Comparison of ENCODE assay signal across 8 cellular contexts in the genomic region with DNA sequence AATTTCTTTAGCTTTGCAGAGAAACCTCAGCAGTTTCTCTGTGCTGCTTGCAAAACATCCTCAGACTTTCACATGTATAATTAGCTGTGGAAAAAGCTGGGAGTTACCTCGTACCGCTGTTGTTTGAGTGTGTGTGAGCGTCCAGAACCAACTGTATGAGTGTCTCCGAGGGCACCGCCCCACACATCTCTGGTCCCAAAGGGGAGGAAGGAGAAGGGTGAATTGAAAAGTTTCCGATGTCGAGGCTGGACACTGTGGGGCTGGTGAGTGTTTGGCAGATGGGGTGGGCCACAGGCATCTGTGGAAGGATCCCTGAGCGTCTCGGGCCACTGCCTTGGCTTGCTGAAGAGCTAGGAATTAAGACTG. TPM values are rescaled to one million over a fixed set of nuclear protein-coding genes. Genes with fewer than 3 reads are reported as not detected.
A peak's percentile ranks its signal among the peaks of the same experiment; 100 is the strongest.
DNase-seq lines count a peak whose midpoint lies in the region; ATAC-seq and TF ChIP-seq lines count a peak whose summit lies in the region.

No MANE protein-coding gene starts in this region.

- H3K9me3 ChIP-seq in MM.1S (replicated peaks; ENCODE audit: insufficient read depth, low read length) (no peaks in the 10 kb centered on the region), hepatocyte (ENCODE audit: low read depth) (no peaks in the 10 kb centered on the region)

- peaks cover 70% of the 10 kb centered on the region for H3K4me1 Mint-ChIP-seq in activated naive CD8-positive, alpha-beta T cell treated with anti-CD3 and anti-CD28 coated beads, Interleukin-2, amount 50 U/mL, for 24 hours

- peaks cover 30% of the 10 kb centered on the region for H3K4me1 ChIP-seq in MM.1S (ENCODE audit: low read length)
- H3K4me1 ChIP-seq in hepatocyte (ENCODE audit: insufficient read depth): peaks cover 40% of the 10 kb centered on the region

- H3K9me2 ChIP-seq in MM.1S (replicated peaks; ENCODE audit: insufficient read depth, low read length) (no peaks in the 10 kb centered on the region), hepatocyte (replicated peaks; ENCODE audit: insufficient read depth) (no peaks in the 10 kb centered on the region)

- H3K9me3 Mint-ChIP-seq in activated naive CD8-positive, alpha-beta T cell treated with anti-CD3 and anti-CD28 coated beads, Interleukin-2, amount 50 U/mL, for 24 hours: no peaks in the 10 kb centered on the region

- no peaks in the 10 kb centered on the region for H4K20me1 ChIP-seq in MM.1S (ENCODE audit: insufficient read depth, low read length)
- H4K20me1 ChIP-seq in hepatocyte (ENCODE audit: insufficient read depth, poor library complexity, severe bottlenecking): peaks cover 14% of the 10 kb centered on the region

- H3K27me3 ChIP-seq in MM.1S (replicated peaks; ENCODE audit: insufficient read depth, low read length): no peaks in the 10 kb centered on the region
- H3K27me3 ChIP-seq in hepatocyte: no peaks in the 10 kb centered on the region

- H3K36me3 Mint-ChIP-seq in activated naive CD8-positive, alpha-beta T cell treated with anti-CD3 and anti-CD28 coated beads, Interleukin-2, amount 50 U/mL, for 24 hours (ENCODE audit: low read depth): peaks cover 9% of the 10 kb centered on the region

- H3K9ac ChIP-seq in MM.1S (ENCODE audit: low read length): peak overlapping the region; percentile 56; the same call in 1 of the 2 replicates

- TF ChIP-seq CTCF in MM.1S (IDR thresholded peaks at IDR 0.05; ENCODE audit: low read length) (no peak), hepatocyte (IDR thresholded peaks at IDR 0.05; ENCODE audit: poor library complexity) (no peak)

- peak; percentile 58 for DNase-seq in DMS79 treated with DMSO at 0.1 percent for 48 hours (lab: John Stamatoyannopoulos, UW)
- DNase-seq in MM.1S: peak; percentile 30
- peak; percentile 29 for DNase-seq in activated naive CD8-positive, alpha-beta T cell treated with anti-CD3 and anti-CD28 coated beads, Interleukin-2, amount 50 U/mL, for 24 hours
- peak; percentile 43 for DNase-seq in hepatocyte (ENCODE audit: low spot score)
- DNase-seq in skeletal muscle cell (ENCODE audit: low read depth): no peak
- DNase-seq in Ammon's horn (ENCODE audit: low spot score): no peak
- DNase-seq in OCI-M2 (lab: John Stamatoyannopoulos, UW; ENCODE audit: unreplicated experiment): no peak

- peak overlapping the region; percentile 75 for H2AFZ ChIP-seq in MM.1S (ENCODE audit: low read length)
- H2AFZ ChIP-seq in hepatocyte: peak overlapping the region; percentile 25

- H3K27me3 Mint-ChIP-seq in activated naive CD8-positive, alpha-beta T cell treated with anti-CD3 and anti-CD28 coated beads, Interleukin-2, amount 50 U/mL, for 24 hours: no peaks in the 10 kb centered on the region

- H3K27ac ChIP-seq in MM.1S (ENCODE audit: low read length) (no peak overlapping the region), hepatocyte (peak overlapping the region; percentile 90)

- peak; percentile 25 for ATAC-seq in activated naive CD8-positive, alpha-beta T cell treated with anti-CD3 and anti-CD28 coated beads, Interleukin-2, amount 50 U/mL, for 24 hours
- ATAC-seq in GM19397 (IDR thresholded peaks at IDR 0.05; ENCODE audit: unreplicated experiment): no peak

- H3K4me2 ChIP-seq in MM.1S (ENCODE audit: low read depth, low read length): peak overlapping the region; percentile 90
- peak overlapping the region; percentile 98 for H3K4me2 ChIP-seq in hepatocyte

- H3K79me2 ChIP-seq in MM.1S (ENCODE audit: low read length) (0 out of 2 replicates have a peak, but pooled peaks cover 4% of the 10 kb centered on the region), hepatocyte (peaks cover 57% of the 10 kb centered on the region)

- 6% methylated on average over 9 of the region's 9 CpGs for whole genome bisulfite sequencing in hepatocyte (ENCODE audit: low lambda C conversion rate, missing lambda C conversion rate)

- H3F3A ChIP-seq in MM.1S (ENCODE audit: insufficient read depth, low read length): peaks cover 24% of the 10 kb centered on the region

- peak overlapping the region; percentile 87 for H3K27ac Mint-ChIP-seq in activated naive CD8-positive, alpha-beta T cell treated with anti-CD3 and anti-CD28 coated beads, Interleukin-2, amount 50 U/mL, for 24 hours

- H3K4me3 Mint-ChIP-seq in activated naive CD8-positive, alpha-beta T cell treated with anti-CD3 and anti-CD28 coated beads, Interleukin-2, amount 50 U/mL, for 24 hours: peak overlapping the region; percentile 86

- H3K4me3 ChIP-seq in MM.1S (ENCODE audit: low read length) (peak overlapping the region; percentile 64), hepatocyte (peak overlapping the region; percentile 84), skeletal muscle cell (ENCODE audit: low read depth, low read length) (peak overlapping the region; percentile 82)

- H3K36me3 ChIP-seq in MM.1S (replicated peaks; ENCODE audit: insufficient read depth, low read length): no peaks in the 10 kb centered on the region
- no peaks in the 10 kb centered on the region for H3K36me3 ChIP-seq in hepatocyte (replicated peaks; ENCODE audit: insufficient read depth, low read depth)

RNA-seq across cellular contexts. Expression of a gene that starts 1.2 kb away (rescaled TPM):
- 60.6 and 64.0 TPM in 2 replicates for total RNA-seq in hepatocyte
- 30.7 and 34.5 TPM in 2 replicates for polyA plus RNA-seq in hepatocyte

Comparison
In these comparisons a context has a peak if more than half of its experiments do, and no peak if none do; other contexts are left out.
1. DNase-seq: peak in DMS79 treated with DMSO at 0.1 percent for 48 hours (single experiment), MM.1S (single experiment), activated naive CD8-positive, alpha-beta T cell treated with anti-CD3 and anti-CD28 coated beads, Interleukin-2, amount 50 U/mL, for 24 hours (single experiment) and hepatocyte (single experiment); none in skeletal muscle cell (single experiment), Ammon's horn (single experiment) and OCI-M2 (single experiment).
2. Peak in every context shown above with its lines, with median percentiles within 50 percentile points of each other: H3K4me3 ChIP-seq.